ENCODE assay signal across 31 cellular contexts in genomic region chr12:67621926-67622325, GRCh38.
"Had no signal": no experiment of that assay in that cellular context is flagged by ENCODE, and none has a peak within 500 bp of the region (broad histone marks: within the 10 kb centered on the region; RNA-seq: fewer than 3 reads in every experiment).

No MANE protein-coding gene starts in this region.

- H3K4me3 ChIP-seq: ascending aorta, breast epithelium, cardiac muscle cell, colonic mucosa, esophagus squamous epithelium, gastroesophageal sphincter, heart right ventricle had no signal

- H3K36me3 ChIP-seq: ascending aorta, breast epithelium, cardiac muscle cell, colonic mucosa, esophagus squamous epithelium, gastroesophageal sphincter, heart right ventricle had no signal

- H3K9me3 Mint-ChIP-seq: activated CD4-positive, alpha-beta memory T cell treated with anti-CD3 and anti-CD28 coated beads, Interleukin-2, amount 10 ng/mL, durations not matched to agents 7 days and 5 days; activated T-cell treated with anti-CD3 and anti-CD28 coated beads, Interleukin-2, amount 50 U/mL, for 72 hours had no signal

- H3K27me3 ChIP-seq: ascending aorta, breast epithelium, cardiac muscle cell, colonic mucosa, esophagus squamous epithelium, gastroesophageal sphincter, heart right ventricle had no signal

- H3K4me1 ChIP-seq: ascending aorta, breast epithelium, colonic mucosa, esophagus squamous epithelium had no signal

- H3K27ac Mint-ChIP-seq: activated CD4-positive, alpha-beta memory T cell treated with anti-CD3 and anti-CD28 coated beads, Interleukin-2, amount 10 ng/mL, durations not matched to agents 7 days and 5 days; activated CD4-positive, alpha-beta T cell treated with anti-CD3 and anti-CD28 coated beads, Interleukin-2, amount 10 ng/mL, durations not matched to agents 7 days and 5 days; activated naive CD4-positive, alpha-beta T cell treated with anti-CD3 and anti-CD28 coated beads, Interleukin-2, amount 10 ng/mL, durations not matched to agents 7 days and 5 days; activated naive CD4-positive, alpha-beta T cell treated with anti-CD3 and anti-CD28 coated beads, Interleukin-2, amount 50 U/mL, for 72 hours; activated naive CD8-positive, alpha-beta T cell treated with anti-CD3 and anti-CD28 coated beads, Interleukin-2, amount 10 ng/mL, durations not matched to agents 7 days and 5 days; activated T-cell treated with anti-CD3 and anti-CD28 coated beads, Interleukin-2, amount 50 U/mL, for 24 hours; activated T-cell treated with anti-CD3 and anti-CD28 coated beads, Interleukin-2, amount 50 U/mL, for 72 hours; brain; T-helper 17 cell had no signal

- H3K4me1 Mint-ChIP-seq: activated CD4-positive, alpha-beta memory T cell treated with anti-CD3 and anti-CD28 coated beads, Interleukin-2, amount 10 ng/mL, durations not matched to agents 7 days and 5 days; brain had no signal

- FAIRE-seq: endometrium, endothelial cell of umbilical vein had no signal

- H3K27ac ChIP-seq: ascending aorta, breast epithelium, cardiac muscle cell, colonic mucosa, epithelial cell of prostate, esophagus squamous epithelium, gastroesophageal sphincter, heart right ventricle had no signal

- ATAC-seq: activated naive CD4-positive, alpha-beta T cell treated with anti-CD3 and anti-CD28 coated beads, Interleukin-2, amount 50 U/mL, for 72 hours; activated T-cell treated with anti-CD3 and anti-CD28 coated beads, Interleukin-2, amount 50 U/mL, for 72 hours; gastroesophageal sphincter; heart right ventricle; T-helper 17 cell had no signal

- DNase-seq: activated CD4-positive, alpha-beta memory T cell treated with anti-CD3 and anti-CD28 coated beads, Interleukin-2, amount 10 ng/mL, durations not matched to agents 7 days and 5 days; activated CD4-positive, alpha-beta T cell treated with anti-CD3 and anti-CD28 coated beads for 4 hours; activated CD4-positive, alpha-beta T cell treated with anti-CD3 and anti-CD28 coated beads, Interleukin-2, amount 10 ng/mL, durations not matched to agents 7 days and 5 days; activated CD4-positive, alpha-beta T cell treated with anti-CD3 and anti-CD28 coated beads, Interleukin-2, amount 50 U/mL, for 4 hours; activated CD4-positive, CD25-positive, alpha-beta regulatory T cell; activated CD4-positive, CD25-positive, alpha-beta regulatory T cell treated with anti-CD3 and anti-CD28 coated beads, Interleukin-2, amount 50 U/mL, for 72 hours; activated CD8-positive, alpha-beta memory T cell treated with anti-CD3 and anti-CD28 coated beads, Interleukin-2, amount 50 U/mL, for 48 hours; activated gamma-delta T cell; activated naive CD4-positive, alpha-beta T cell; activated naive CD4-positive, alpha-beta T cell treated with anti-CD3 and anti-CD28 coated beads, Interleukin-2, amount 10 ng/mL, durations not matched to agents 7 days and 5 days; activated naive CD8-positive, alpha-beta T cell treated with anti-CD3 and anti-CD28 coated beads, Interleukin-2, amount 10 ng/mL, durations not matched to agents 7 days and 5 days; activated T-cell treated with anti-CD3 and anti-CD28 coated beads for 4 hours; activated T-cell treated with anti-CD3 and anti-CD28 coated beads, Interleukin-2, amount 50 U/mL, for 24 hours; activated T-cell treated with anti-CD3 and anti-CD28 coated beads, Interleukin-2, amount 50 U/mL, for 72 hours; central memory CD4-positive, alpha-beta T cell; cerebellar nuclear complex; colonic mucosa; effector CD8-positive, alpha-beta T cell; esophagus squamous epithelium; foreskin melanocyte; heart right ventricle; T-helper 17 cell had no signal

- H3K27me3 Mint-ChIP-seq: activated CD4-positive, alpha-beta T cell treated with anti-CD3 and anti-CD28 coated beads, Interleukin-2, amount 10 ng/mL, durations not matched to agents 7 days and 5 days; activated naive CD4-positive, alpha-beta T cell treated with anti-CD3 and anti-CD28 coated beads, Interleukin-2, amount 10 ng/mL, durations not matched to agents 7 days and 5 days; activated naive CD8-positive, alpha-beta T cell treated with anti-CD3 and anti-CD28 coated beads, Interleukin-2, amount 10 ng/mL, durations not matched to agents 7 days and 5 days; activated T-cell treated with anti-CD3 and anti-CD28 coated beads, Interleukin-2, amount 50 U/mL, for 24 hours; brain; T-helper 17 cell had no signal

- H3K36me3 Mint-ChIP-seq: brain had no signal

- H3K9me3 ChIP-seq: ascending aorta, breast epithelium, colonic mucosa, esophagus squamous epithelium, gastroesophageal sphincter, heart right ventricle had no signal

- H3K4me3 Mint-ChIP-seq: activated CD4-positive, alpha-beta memory T cell treated with anti-CD3 and anti-CD28 coated beads, Interleukin-2, amount 10 ng/mL, durations not matched to agents 7 days and 5 days; activated CD4-positive, alpha-beta T cell treated with anti-CD3 and anti-CD28 coated beads, Interleukin-2, amount 10 ng/mL, durations not matched to agents 7 days and 5 days; activated naive CD4-positive, alpha-beta T cell treated with anti-CD3 and anti-CD28 coated beads, Interleukin-2, amount 10 ng/mL, durations not matched to agents 7 days and 5 days; activated naive CD8-positive, alpha-beta T cell treated with anti-CD3 and anti-CD28 coated beads, Interleukin-2, amount 10 ng/mL, durations not matched to agents 7 days and 5 days; activated T-cell treated with anti-CD3 and anti-CD28 coated beads, Interleukin-2, amount 50 U/mL, for 24 hours; activated T-cell treated with anti-CD3 and anti-CD28 coated beads, Interleukin-2, amount 50 U/mL, for 72 hours; brain; T-helper 17 cell had no signal
